22 cellular contexts compared by ENCODE assay signal in genomic region chr2:203059567-203059966, GRCh38.
"Had no signal": no experiment of that assay in that cellular context is flagged by ENCODE, and none has a peak within 500 bp of the region (broad histone marks: within the 10 kb centered on the region; RNA-seq: fewer than 3 reads in every experiment).

No MANE protein-coding gene starts in this region.

- H3K4me1 Mint-ChIP-seq: naive B cell; stimulated activated memory B cell treated with anti-CD40 and anti-IgM and Interleukin-4, amounts not matched to agents 10 μg/mL and 1 μg/mL and 100 μg/mL, for 72 hours had no signal

- ATAC-seq: left lobe of liver; mucosa of descending colon; natural killer cell treated with Interleukin-12 subunit alpha and Interleukin-12 subunit beta and Interleukin-15 and Interleukin-18, amount 100 ng/mL, for 72 hours; pancreas; stimulated activated memory B cell treated with anti-CD40 and anti-IgM and Interleukin-4, amounts not matched to agents 10 μg/mL and 1 μg/mL and 100 μg/mL, for 72 hours; stimulated activated naive CD8-positive, alpha-beta T cell treated with anti-CD3 and anti-CD28 coated beads, Interleukin-15, Interleukin-2, amounts not matched to agents 100 U/mL and 50 U/mL, for 24 hours had no signal

- DNase-seq: kidney; mesenchymal stem cell; mucosa of descending colon; naive B cell; pancreas; sigmoid colon; spleen; stimulated activated CD4-positive, alpha-beta T cell treated with anti-CD3 and anti-CD28 coated beads, Interleukin-4, amount 100 ng/mL, for 4 hours; stimulated activated naive CD8-positive, alpha-beta T cell treated with anti-CD3 and anti-CD28 coated beads, Interleukin-15, Interleukin-2, amounts not matched to agents 100 U/mL and 50 U/mL, for 24 hours; upper lobe of left lung had no signal

- H3K4me3 Mint-ChIP-seq: mesothelial cell of epicardium; naive B cell; natural killer cell treated with Interleukin-12 subunit alpha and Interleukin-12 subunit beta and Interleukin-15 and Interleukin-18, amount 100 ng/mL, for 72 hours; neural crest cell; stimulated activated memory B cell treated with anti-CD40 and anti-IgM and Interleukin-4, amounts not matched to agents 10 μg/mL and 1 μg/mL and 100 μg/mL, for 72 hours had no signal

- H3K9me3 ChIP-seq: mucosa of descending colon, neutrophil, pancreas, sigmoid colon, spleen, thoracic aorta, tibial nerve, upper lobe of left lung had no signal

- FAIRE-seq: frontal cortex, kidney, pancreas, urothelium cell line had no signal

- H3K27me3 ChIP-seq: neutrophil, pancreas, sigmoid colon, spleen, tibial nerve, upper lobe of left lung had no signal

- H3K27me3 Mint-ChIP-seq: naive B cell; natural killer cell treated with Interleukin-12 subunit alpha and Interleukin-12 subunit beta and Interleukin-15 and Interleukin-18, amount 100 ng/mL, for 72 hours; progenitor cell of endocrine pancreas; stimulated activated memory B cell treated with anti-CD40 and anti-IgM and Interleukin-4, amounts not matched to agents 10 μg/mL and 1 μg/mL and 100 μg/mL, for 72 hours had no signal

- H3K27ac Mint-ChIP-seq: naive B cell; natural killer cell treated with Interleukin-12 subunit alpha and Interleukin-12 subunit beta and Interleukin-15 and Interleukin-18, amount 100 ng/mL, for 72 hours; progenitor cell of endocrine pancreas; stimulated activated memory B cell treated with anti-CD40 and anti-IgM and Interleukin-4, amounts not matched to agents 10 μg/mL and 1 μg/mL and 100 μg/mL, for 72 hours had no signal

- H3K4me3 ChIP-seq: coronary artery, mucosa of descending colon, pancreas, sigmoid colon, spleen, thoracic aorta, tibial nerve, upper lobe of left lung had no signal

- H3K9me3 Mint-ChIP-seq: natural killer cell treated with Interleukin-12 subunit alpha and Interleukin-12 subunit beta and Interleukin-15 and Interleukin-18, amount 100 ng/mL, for 72 hours had no signal

- H3K27ac ChIP-seq: coronary artery, neutrophil, pancreas, sigmoid colon, spleen, thoracic aorta, tibial nerve, upper lobe of left lung had no signal

- H3K36me3 Mint-ChIP-seq: natural killer cell treated with Interleukin-12 subunit alpha and Interleukin-12 subunit beta and Interleukin-15 and Interleukin-18, amount 100 ng/mL, for 72 hours had no signal

- H3K4me1 ChIP-seq: sigmoid colon, spleen, tibial nerve, upper lobe of left lung had no signal

- H3K36me3 ChIP-seq: neutrophil had no signal
